26 cellular contexts compared by ENCODE assay signal in the genomic region with DNA sequence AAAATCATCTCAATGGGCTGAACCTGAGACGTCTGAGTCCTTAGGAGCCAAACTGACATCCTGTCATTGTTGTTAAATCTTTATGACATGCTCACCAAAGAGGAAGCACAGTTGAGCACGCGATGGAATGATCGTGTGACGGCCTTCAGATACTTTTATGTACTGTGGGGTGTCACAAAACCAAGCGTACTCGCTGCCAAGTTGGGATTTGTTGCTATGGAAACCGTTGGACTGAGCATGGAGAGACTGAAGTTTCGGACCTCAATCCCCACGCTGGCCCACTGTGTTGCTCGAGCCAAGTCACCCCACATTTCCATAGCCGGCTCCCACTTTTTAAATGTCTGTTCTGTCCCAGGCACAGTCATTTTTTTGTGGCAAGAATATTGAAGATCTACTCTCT.
DNase-seq lines count a peak whose midpoint lies in the region; ATAC-seq, FAIRE-seq and TF ChIP-seq lines count a peak whose summit lies in the region.
"Had no signal": no experiment of that assay in that cellular context is flagged by ENCODE, and none has a peak within 500 bp of the region (broad histone marks: within the 10 kb centered on the region; RNA-seq: fewer than 3 reads in every experiment).

No MANE protein-coding gene starts in this region.

- in situ Hi-C loops in K562 (cut with MboI), result no loop called here

- H3K4me1 ChIP-seq in K562 (replicated peaks in 1 of 2; ENCODE audit: control insufficient read depth in 2 of 2, insufficient read depth in 2 of 2, low read length in 2 of 2) (no peaks in the 10 kb centered on the region), neural progenitor cell (no peaks in the 10 kb centered on the region)
- H3K4me1 ChIP-seq: BLaER1, Caco-2 had no signal

- H3K27ac Mint-ChIP-seq in neural progenitor cell, result peak overlapping the region; percentile 88
- H3K27ac Mint-ChIP-seq in activated T-cell treated with anti-CD3 and anti-CD28 coated beads, Interleukin-2, amount 50 U/mL, for 72 hours, result no peak overlapping the region
- no peak overlapping the region for H3K27ac Mint-ChIP-seq in T-helper 17 cell
- H3K27ac Mint-ChIP-seq: CD14-positive monocyte; CD4-positive, alpha-beta memory T cell; CD4-positive, CD25-positive, alpha-beta regulatory T cell had no signal

- BruUV-seq in K562 (replicated peaks; lab: Mats Ljungman, UMichigan), result no TSS peak

- WGBS in K562 (ENCODE audit: insufficient coverage, low coverage, missing lambda C conversion rate), result 0% methylated on average over 11 of the region's 12 CpGs

- no peak overlapping the region for H3K27ac ChIP-seq in K562 (ENCODE audit: extremely low read depth, low read depth, low read length)
- no peak overlapping the region for H3K27ac ChIP-seq in neural progenitor cell
- H3K27ac ChIP-seq: BLaER1 had no signal

- H3K27me3 ChIP-seq in K562 (ENCODE audit: control insufficient read depth in 2 of 2, insufficient read depth in 2 of 2, low read length in 2 of 2) (peaks cover 3 to 30% of the 10 kb centered on the region in 2 experiments; a peak in 2 of 5 replicates), bronchial epithelial cell (ENCODE audit: control insufficient read depth, insufficient read depth, low read length) (no peaks in the 10 kb centered on the region), neural progenitor cell (no peaks in the 10 kb centered on the region)
- H3K27me3 ChIP-seq: BE2C, BLaER1 had no signal

- POLR2A ChIA-PET in K562 (lab: Yijun Ruan, JAX), result no interaction called here

- no peak overlapping the region for H3K9ac ChIP-seq in K562 (ENCODE audit: insufficient read depth in 1 of 2, low read depth in 2 of 2, low read length in 2 of 2)
- no peak overlapping the region for H3K9ac ChIP-seq in neural progenitor cell
- H3K9ac ChIP-seq: BLaER1 had no signal

- no peaks in the 10 kb centered on the region for H3K36me3 ChIP-seq in K562 (ENCODE audit: control insufficient read depth, insufficient read depth, low read length)
- no peaks in the 10 kb centered on the region for H3K36me3 ChIP-seq in bronchial epithelial cell (ENCODE audit: control insufficient read depth, insufficient read depth, low read length)
- no peaks in the 10 kb centered on the region for H3K36me3 ChIP-seq in neural progenitor cell
- H3K36me3 ChIP-seq: BE2C, BLaER1 had no signal

- no peak for TF ChIP-seq POLR2A in K562 (conservative IDR thresholded peaks at IDR 0.05)

- H3F3A ChIP-seq in neural progenitor cell (ENCODE audit: low read depth), result no peaks in the 10 kb centered on the region

- no peaks in the 10 kb centered on the region for H3K9me3 ChIP-seq in K562 (replicated peaks; ENCODE audit: control insufficient read depth, insufficient read depth, low read depth, low read length)
- H3K9me3 ChIP-seq in neural progenitor cell (ENCODE audit: low read depth), result no peaks in the 10 kb centered on the region
- H3K9me3 ChIP-seq in T-helper 17 cell (ENCODE audit: control insufficient read depth, low read length, poor library complexity, severe bottlenecking), result no peaks in the 10 kb centered on the region
- H3K9me3 ChIP-seq: BE2C, BLaER1, Caco-2 had no signal

- no peaks in the 10 kb centered on the region for H3K9me3 Mint-ChIP-seq in neural progenitor cell
- no peaks in the 10 kb centered on the region for H3K9me3 Mint-ChIP-seq in activated T-cell treated with anti-CD3 and anti-CD28 coated beads, Interleukin-2, amount 50 U/mL, for 72 hours
- H3K9me3 Mint-ChIP-seq: CD4-positive, alpha-beta memory T cell had no signal

- no peak overlapping the region for H3K4me2 ChIP-seq in K562 (ENCODE audit: insufficient read depth, low read length)
- no peak overlapping the region for H3K4me2 ChIP-seq in neural progenitor cell
- H3K4me2 ChIP-seq: BLaER1 had no signal

- H3K27me3 Mint-ChIP-seq in neural progenitor cell (ENCODE audit: insufficient read depth, low read depth) (no peaks in the 10 kb centered on the region), T-helper 17 cell (peaks cover 14% of the 10 kb centered on the region)
- H3K27me3 Mint-ChIP-seq in activated T-cell treated with anti-CD3 and anti-CD28 coated beads, Interleukin-2, amount 50 U/mL, for 72 hours (ENCODE audit: low read depth), result no peaks in the 10 kb centered on the region

- ATAC-seq in K562 (no peak), T-helper 17 cell (no peak)
- ATAC-seq in activated T-cell treated with anti-CD3 and anti-CD28 coated beads, Interleukin-2, amount 50 U/mL, for 72 hours (replicated peaks in 1 of 2), result no peak
- ATAC-seq: GM12878 had no signal

- no peaks in the 10 kb centered on the region for H3K9me1 ChIP-seq in K562 (ENCODE audit: control insufficient read depth, insufficient read depth, low read length)

- intact Hi-C loops in K562 (cut with micrococcal nuclease), result no loop called here

- TF ChIP-seq EP300 in K562 (IDR thresholded peaks at IDR 0.05; ENCODE audit: low read length), result no peak

- no peaks in the 10 kb centered on the region for H3K36me3 Mint-ChIP-seq in neural progenitor cell
- no peaks in the 10 kb centered on the region for H3K36me3 Mint-ChIP-seq in activated T-cell treated with anti-CD3 and anti-CD28 coated beads, Interleukin-2, amount 50 U/mL, for 72 hours (ENCODE audit: insufficient read depth in 2 of 2)
- no peaks in the 10 kb centered on the region for H3K36me3 Mint-ChIP-seq in T-helper 17 cell (ENCODE audit: low read depth)
- H3K36me3 Mint-ChIP-seq: CD14-positive monocyte; CD4-positive, alpha-beta memory T cell; CD4-positive, CD25-positive, alpha-beta regulatory T cell had no signal

- H3K79me2 ChIP-seq in K562 (ENCODE audit: control insufficient read depth, insufficient read depth, low read length), result no peaks in the 10 kb centered on the region
- H3K79me2 ChIP-seq in neural progenitor cell (ENCODE audit: low read depth), result no peaks in the 10 kb centered on the region

- DNase-seq in NOMO-1 treated with DMSO at 0.1 percent for 48 hours (lab: John Stamatoyannopoulos, UW; ENCODE audit: unreplicated experiment) (peak; percentile 31), NOMO-1 treated with dmso at 0.1 percent for 144 hours (lab: John Stamatoyannopoulos, UW; ENCODE audit: unreplicated experiment) (no peak), K562 (ENCODE audit: extremely low read depth in 1 of 4, low spot score in 3 of 4) (no peak), bronchial epithelial cell (ENCODE audit: low read depth) (no peak), neural progenitor cell (ENCODE audit: low spot score) (peak; percentile 54), DMS79 treated with DMSO at 0.1 percent for 48 hours (lab: John Stamatoyannopoulos, UW) (no peak), T-helper 17 cell (no peak)
- DNase-seq in activated T-cell treated with anti-CD3 and anti-CD28 coated beads, Interleukin-2, amount 50 U/mL, for 72 hours, result no peak
- DNase-seq: 8988T; ACHN; BE2C; C1 segment of cervical spinal cord; Caco-2; Calu3; CD4-positive, alpha-beta memory T cell; CD4-positive, CD25-positive, alpha-beta regulatory T cell; DND-41; EL; GDM1 had no signal

- no peak for TF ChIP-seq RAD21 in K562 (CRISPR knock-in tag; conservative IDR thresholded peaks at IDR 0.05 in 1 of 2, IDR thresholded peaks at IDR 0.05 in 1 of 2)

- H3K4me3 Mint-ChIP-seq in neural progenitor cell, result peak overlapping the region; percentile 17
- H3K4me3 Mint-ChIP-seq in activated T-cell treated with anti-CD3 and anti-CD28 coated beads, Interleukin-2, amount 50 U/mL, for 72 hours, result no peak overlapping the region
- no peak overlapping the region for H3K4me3 Mint-ChIP-seq in T-helper 17 cell
- H3K4me3 Mint-ChIP-seq: CD14-positive monocyte; CD4-positive, alpha-beta memory T cell; CD4-positive, CD25-positive, alpha-beta regulatory T cell had no signal

- CTCF ChIA-PET in K562 (lab: Yijun Ruan, JAX; ENCODE audit: low intra/inter-chr PET ratio), result no interaction called here

- H2AFZ ChIP-seq in K562 (ENCODE audit: low read depth, low read length), result no peak overlapping the region
- H2AFZ ChIP-seq in neural progenitor cell (replicated peaks), result no peak overlapping the region

- no peaks in the 10 kb centered on the region for H4K20me1 ChIP-seq in K562 (replicated peaks; ENCODE audit: control insufficient read depth, insufficient read depth, low read length)
- H4K20me1 ChIP-seq in neural progenitor cell (ENCODE audit: low read depth), result no peaks in the 10 kb centered on the region
- H4K20me1 ChIP-seq: BLaER1 had no signal

- no peak for FAIRE-seq in K562 (lab: Jason Lieb, UNC)
- FAIRE-seq in bronchial epithelial cell (lab: Jason Lieb, UNC), result peak; percentile 87
- FAIRE-seq: A204.1, D721Med, GM12878, GM12892, GM18507 had no signal

- H3K4me3 ChIP-seq in K562, result no peak overlapping the region
- no peak overlapping the region for H3K4me3 ChIP-seq in bronchial epithelial cell (ENCODE audit: low read depth, low read length)
- no peak overlapping the region for H3K4me3 ChIP-seq in neural progenitor cell
- H3K4me3 ChIP-seq: BLaER1, GM12878 had no signal

- TF ChIP-seq CTCF in K562 (IDR thresholded peaks at IDR 0.05 in 2 of 3, conservative IDR thresholded peaks at IDR 0.05 in 1 of 3; ENCODE audit: insufficient read depth in 2 of 3, low read depth in 1 of 3, low read length in 3 of 3) (no peak), bronchial epithelial cell (IDR thresholded peaks at IDR 0.05; ENCODE audit: insufficient read depth, low read length, severe bottlenecking) (no peak), neural progenitor cell (IDR thresholded peaks at IDR 0.05) (no peak)

- H3K4me1 Mint-ChIP-seq in neural progenitor cell (peaks cover 28% of the 10 kb centered on the region), T-helper 17 cell (peaks cover 5% of the 10 kb centered on the region)
- peaks cover 5% of the 10 kb centered on the region for H3K4me1 Mint-ChIP-seq in activated T-cell treated with anti-CD3 and anti-CD28 coated beads, Interleukin-2, amount 50 U/mL, for 72 hours (ENCODE audit: low read depth)
- H3K4me1 Mint-ChIP-seq: CD14-positive monocyte; CD4-positive, alpha-beta memory T cell; CD4-positive, CD25-positive, alpha-beta regulatory T cell had no signal

TF ChIP-seq in K562, 482 proteins besides CTCF, POLR2A, EP300 and RAD21:
- peak; percentile 65 for TF ChIP-seq RFX1 (IDR thresholded peaks at IDR 0.05)
- TF ChIP-seq MAFF (IDR thresholded peaks at IDR 0.05; ENCODE audit: low read length), result no peak
- TF ChIP-seq, protein P1, sequence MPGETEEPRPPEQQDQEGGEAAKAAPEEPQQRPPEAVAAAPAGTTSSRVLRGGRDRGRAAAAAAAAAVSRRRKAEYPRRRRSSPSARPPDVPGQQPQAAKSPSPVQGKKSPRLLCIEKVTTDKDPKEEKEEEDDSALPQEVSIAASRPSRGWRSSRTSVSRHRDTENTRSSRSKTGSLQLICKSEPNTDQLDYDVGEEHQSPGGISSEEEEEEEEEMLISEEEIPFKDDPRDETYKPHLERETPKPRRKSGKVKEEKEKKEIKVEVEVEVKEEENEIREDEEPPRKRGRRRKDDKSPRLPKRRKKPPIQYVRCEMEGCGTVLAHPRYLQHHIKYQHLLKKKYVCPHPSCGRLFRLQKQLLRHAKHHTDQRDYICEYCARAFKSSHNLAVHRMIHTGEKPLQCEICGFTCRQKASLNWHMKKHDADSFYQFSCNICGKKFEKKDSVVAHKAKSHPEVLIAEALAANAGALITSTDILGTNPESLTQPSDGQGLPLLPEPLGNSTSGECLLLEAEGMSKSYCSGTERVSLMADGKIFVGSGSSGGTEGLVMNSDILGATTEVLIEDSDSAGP (CRISPR knock-in tag; IDR thresholded peaks at IDR 0.05), result no peak
- no peak for TF ChIP-seq ASH1L (IDR thresholded peaks at IDR 0.05; ENCODE audit: borderline replicate concordance, low read depth, partially characterized antibody)

Comparison
In these comparisons a context has a peak if more than half of its experiments do, and no peak if none do; other contexts are left out.
1. DNase-seq: peak in NOMO-1 treated with DMSO at 0.1 percent for 48 hours (single experiment) and neural progenitor cell (single experiment); none in NOMO-1 treated with dmso at 0.1 percent for 144 hours (single experiment), K562 (0 of 4), bronchial epithelial cell (single experiment), DMS79 treated with DMSO at 0.1 percent for 48 hours (single experiment), activated T-cell treated with anti-CD3 and anti-CD28 coated beads, Interleukin-2, amount 50 U/mL, for 72 hours (0 of 2) and T-helper 17 cell (0 of 3).